Comparison of ENCODE assay signal across 19 cellular contexts in the genomic region with DNA sequence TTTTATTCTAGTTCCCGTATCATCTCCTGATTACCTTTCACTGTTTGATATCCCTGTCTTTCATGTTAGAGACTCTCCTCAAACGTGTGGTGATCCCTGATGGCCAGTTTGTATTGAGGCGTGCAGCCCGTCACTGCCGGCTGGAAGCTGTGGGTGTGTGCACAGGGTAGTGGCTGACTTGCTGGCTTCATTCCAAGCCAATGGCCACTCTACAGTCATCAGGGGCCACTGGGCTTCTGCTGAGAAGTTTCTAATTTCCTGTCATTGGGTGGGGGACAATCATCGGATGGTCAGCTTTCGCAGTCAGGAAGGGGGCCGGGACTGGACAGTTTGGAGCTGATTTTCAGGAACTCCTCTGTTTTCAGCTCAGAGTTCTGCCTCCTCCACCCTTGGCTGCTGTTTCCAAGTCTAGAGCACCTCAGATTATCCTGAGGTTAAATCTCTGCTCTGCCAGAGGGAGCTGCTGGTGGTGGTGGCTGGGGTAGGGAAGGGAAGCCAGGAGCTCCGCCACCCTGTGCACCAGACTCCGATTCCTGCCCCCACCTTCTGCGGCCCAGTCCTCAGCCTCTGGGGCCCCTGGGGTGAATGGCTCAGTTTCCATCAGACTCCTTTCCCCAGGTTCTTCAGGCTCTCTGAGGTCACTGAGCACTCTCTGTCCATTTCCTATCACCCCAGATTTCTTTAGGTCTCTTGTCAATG. TPM values are rescaled to one million over a fixed set of nuclear protein-coding genes. Genes with fewer than 3 reads are reported as not detected.
A peak's percentile ranks its signal among the peaks of the same experiment; 100 is the strongest.
DNase-seq lines count a peak whose midpoint lies in the region; ATAC-seq and TF ChIP-seq lines count a peak whose summit lies in the region.
"Had no signal": no experiment of that assay in that cellular context is flagged by ENCODE, and none has a peak within 500 bp of the region (broad histone marks: within the 10 kb centered on the region; RNA-seq: fewer than 3 reads in every experiment).

No MANE protein-coding gene starts in this region.

- H3K36me3 ChIP-seq in suprapubic skin: no peaks in the 10 kb centered on the region
- H3K36me3 ChIP-seq: prostate gland, tibial nerve had no signal

- peaks cover 3% of the 10 kb centered on the region for H3K4me1 ChIP-seq in suprapubic skin
- H3K4me1 ChIP-seq: prostate gland, tibial nerve had no signal

- 0 out of 2 replicates have a peak, but pooled peaks cover 5% of the 10 kb centered on the region for H3K9me3 Mint-ChIP-seq in WTC11
- H3K9me3 Mint-ChIP-seq: brain had no signal

- ATAC-seq in WTC11 (no peak), Right ventricle myocardium superior (ENCODE audit: poor library complexity) (peak; percentile 60), HG03108 (IDR thresholded peaks at IDR 0.05; ENCODE audit: unreplicated experiment) (no peak)
- ATAC-seq: T-helper 17 cell had no signal

- DNase-seq in WTC11 (ENCODE audit: low spot score) (no peak), Right ventricle myocardium superior (peak; percentile 57), mucosa of gallbladder (ENCODE audit: low spot score) (peak; percentile 47), suprapubic skin (ENCODE audit: low spot score in 2 of 2) (peak in 1 of 2 donors; percentile 69), HK-2 (ENCODE audit: unreplicated experiment) (no peak)
- no peak for DNase-seq in stimulated activated naive CD4-positive, alpha-beta T cell treated with Interleukin-2 at 50 U/mL for 16 hours (lab: John Stamatoyannopoulos, UW)
- DNase-seq: cortex of kidney, GOT3, KBM-7, mammary epithelial cell, MV-4-11, NCI-H2081, nephron progenitor cell, T-helper 17 cell had no signal

- H3K27me3 ChIP-seq in suprapubic skin: no peaks in the 10 kb centered on the region
- H3K27me3 ChIP-seq: tibial nerve had no signal

- peak overlapping the region; percentile 46; the same call in 1 of the 2 replicates for H3K27ac Mint-ChIP-seq in WTC11
- H3K27ac Mint-ChIP-seq: activated naive CD8-positive, alpha-beta T cell; brain; nephron progenitor cell; T-helper 17 cell had no signal

- CTCF ChIA-PET in WTC11 (lab: Charles Lee): interaction anchor here (0.8 kb wide), 1 partner anchor 35 kb away, joined by 3 read pairs; a partner anchor contains a TSS

- POLR2A ChIA-PET in WTC11 (lab: Charles Lee): no interaction called here

- no peaks in the 10 kb centered on the region for H3K9me3 ChIP-seq in suprapubic skin
- H3K9me3 ChIP-seq: prostate gland, tibial nerve had no signal

- H3K4me3 ChIP-seq in suprapubic skin: no peak overlapping the region
- H3K4me3 ChIP-seq: prostate gland, tibial nerve had no signal

- TF ChIP-seq POLR2A in suprapubic skin (IDR thresholded peaks at IDR 0.05): no peak

- WGBS in suprapubic skin: 81% methylated on average over 10 of the region's 11 CpGs

- no peak overlapping the region for H3K4me3 Mint-ChIP-seq in WTC11
- H3K4me3 Mint-ChIP-seq: activated naive CD8-positive, alpha-beta T cell; brain; nephron progenitor cell; T-helper 17 cell had no signal

- no peak for TF ChIP-seq EP300 in suprapubic skin (IDR thresholded peaks at IDR 0.05)

- peaks cover 29% of the 10 kb centered on the region for H3K4me1 Mint-ChIP-seq in WTC11
- H3K4me1 Mint-ChIP-seq: brain, nephron progenitor cell had no signal

- no peaks in the 10 kb centered on the region for H3K27me3 Mint-ChIP-seq in WTC11 (ENCODE audit: low read depth)

- TF ChIP-seq CTCF in WTC11 (IDR thresholded peaks at IDR 0.05) (no peak), suprapubic skin (IDR thresholded peaks at IDR 0.05) (no peak)

- peaks cover 21% of the 10 kb centered on the region for H3K36me3 Mint-ChIP-seq in WTC11
- H3K36me3 Mint-ChIP-seq: activated naive CD8-positive, alpha-beta T cell; brain had no signal

- H3K27ac ChIP-seq in suprapubic skin: peak overlapping the region; percentile 18
- H3K27ac ChIP-seq: prostate gland had no signal

- intact Hi-C loops in Right ventricle myocardium superior (cut with DNase I): no loop called here

TF ChIP-seq in WTC11, 78 proteins besides CTCF, POLR2A, EP300 and RAD21:
- TF ChIP-seq NFYB (CRISPR knock-in tag; conservative IDR thresholded peaks at IDR 0.05; ENCODE audit: low read depth) (no peak), SMAD3 (CRISPR knock-in tag; IDR thresholded peaks at IDR 0.05; ENCODE audit: borderline replicate concordance) (no peak), TCF7 (CRISPR knock-in tag; IDR thresholded peaks at IDR 0.05; ENCODE audit: low read depth) (no peak), SMAD4 (CRISPR knock-in tag; IDR thresholded peaks at IDR 0.05) (no peak), NFATC4 (CRISPR knock-in tag; IDR thresholded peaks at IDR 0.05) (no peak), ZNF263 (CRISPR knock-in tag; IDR thresholded peaks at IDR 0.05; ENCODE audit: low read depth) (no peak), ESRRA (CRISPR knock-in tag; IDR thresholded peaks at IDR 0.05; ENCODE audit: borderline replicate concordance) (no peak), MXD4 (CRISPR knock-in tag; IDR thresholded peaks at IDR 0.05; ENCODE audit: borderline replicate concordance) (no peak), NFE2L1 (CRISPR knock-in tag; IDR thresholded peaks at IDR 0.05) (no peak), ZNF671 (CRISPR knock-in tag; IDR thresholded peaks at IDR 0.05) (no peak), ZNF423 (CRISPR knock-in tag; IDR thresholded peaks at IDR 0.05) (no peak)
- TF ChIP-seq, protein P1, sequence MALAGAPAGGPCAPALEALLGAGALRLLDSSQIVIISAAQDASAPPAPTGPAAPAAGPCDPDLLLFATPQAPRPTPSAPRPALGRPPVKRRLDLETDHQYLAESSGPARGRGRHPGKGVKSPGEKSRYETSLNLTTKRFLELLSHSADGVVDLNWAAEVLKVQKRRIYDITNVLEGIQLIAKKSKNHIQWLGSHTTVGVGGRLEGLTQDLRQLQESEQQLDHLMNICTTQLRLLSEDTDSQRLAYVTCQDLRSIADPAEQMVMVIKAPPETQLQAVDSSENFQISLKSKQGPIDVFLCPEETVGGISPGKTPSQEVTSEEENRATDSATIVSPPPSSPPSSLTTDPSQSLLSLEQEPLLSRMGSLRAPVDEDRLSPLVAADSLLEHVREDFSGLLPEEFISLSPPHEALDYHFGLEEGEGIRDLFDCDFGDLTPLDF (CRISPR knock-in tag; IDR thresholded peaks at IDR 0.05): no peak
- TF ChIP-seq, protein P2, sequence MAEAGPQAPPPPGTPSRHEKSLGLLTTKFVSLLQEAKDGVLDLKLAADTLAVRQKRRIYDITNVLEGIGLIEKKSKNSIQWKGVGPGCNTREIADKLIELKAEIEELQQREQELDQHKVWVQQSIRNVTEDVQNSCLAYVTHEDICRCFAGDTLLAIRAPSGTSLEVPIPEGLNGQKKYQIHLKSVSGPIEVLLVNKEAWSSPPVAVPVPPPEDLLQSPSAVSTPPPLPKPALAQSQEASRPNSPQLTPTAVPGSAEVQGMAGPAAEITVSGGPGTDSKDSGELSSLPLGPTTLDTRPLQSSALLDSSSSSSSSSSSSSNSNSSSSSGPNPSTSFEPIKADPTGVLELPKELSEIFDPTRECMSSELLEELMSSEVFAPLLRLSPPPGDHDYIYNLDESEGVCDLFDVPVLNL (CRISPR knock-in tag; IDR thresholded peaks at IDR 0.05; ENCODE audit: borderline replicate concordance, low read depth): no peak
- TF ChIP-seq, protein P3, sequence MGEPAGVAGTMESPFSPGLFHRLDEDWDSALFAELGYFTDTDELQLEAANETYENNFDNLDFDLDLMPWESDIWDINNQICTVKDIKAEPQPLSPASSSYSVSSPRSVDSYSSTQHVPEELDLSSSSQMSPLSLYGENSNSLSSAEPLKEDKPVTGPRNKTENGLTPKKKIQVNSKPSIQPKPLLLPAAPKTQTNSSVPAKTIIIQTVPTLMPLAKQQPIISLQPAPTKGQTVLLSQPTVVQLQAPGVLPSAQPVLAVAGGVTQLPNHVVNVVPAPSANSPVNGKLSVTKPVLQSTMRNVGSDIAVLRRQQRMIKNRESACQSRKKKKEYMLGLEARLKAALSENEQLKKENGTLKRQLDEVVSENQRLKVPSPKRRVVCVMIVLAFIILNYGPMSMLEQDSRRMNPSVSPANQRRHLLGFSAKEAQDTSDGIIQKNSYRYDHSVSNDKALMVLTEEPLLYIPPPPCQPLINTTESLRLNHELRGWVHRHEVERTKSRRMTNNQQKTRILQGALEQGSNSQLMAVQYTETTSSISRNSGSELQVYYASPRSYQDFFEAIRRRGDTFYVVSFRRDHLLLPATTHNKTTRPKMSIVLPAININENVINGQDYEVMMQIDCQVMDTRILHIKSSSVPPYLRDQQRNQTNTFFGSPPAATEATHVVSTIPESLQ (CRISPR knock-in tag; IDR thresholded peaks at IDR 0.05): no peak
- TF ChIP-seq, protein P4, sequence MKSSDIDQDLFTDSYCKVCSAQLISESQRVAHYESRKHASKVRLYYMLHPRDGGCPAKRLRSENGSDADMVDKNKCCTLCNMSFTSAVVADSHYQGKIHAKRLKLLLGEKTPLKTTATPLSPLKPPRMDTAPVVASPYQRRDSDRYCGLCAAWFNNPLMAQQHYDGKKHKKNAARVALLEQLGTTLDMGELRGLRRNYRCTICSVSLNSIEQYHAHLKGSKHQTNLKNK (CRISPR knock-in tag; IDR thresholded peaks at IDR 0.05): no peak

RNA-seq across cellular contexts. Expression of a gene that starts 34.9 kb away (rescaled TPM):
- total RNA-seq in WTC11 (2021): 35.5 to 37.5 TPM (median 36.8 TPM) in 3 replicates
- total RNA-seq in Right ventricle myocardium superior: 1.6 TPM
- total RNA-seq in mucosa of gallbladder: 55.8 TPM
- 10 to 100 TPM; 24.3 to 28.2 (median 26.9) TPM for total RNA-seq in suprapubic skin

Comparison
In these comparisons a context has a peak if more than half of its experiments do, and no peak if none do; other contexts are left out.
1. DNase-seq: peak in Right ventricle myocardium superior (single experiment) and mucosa of gallbladder (single experiment); none in WTC11 (single experiment), HK-2 (single experiment) and stimulated activated naive CD4-positive, alpha-beta T cell treated with Interleukin-2 at 50 U/mL for 16 hours (single experiment).